ENCODE assay signal across 22 cellular contexts in the genomic region with DNA sequence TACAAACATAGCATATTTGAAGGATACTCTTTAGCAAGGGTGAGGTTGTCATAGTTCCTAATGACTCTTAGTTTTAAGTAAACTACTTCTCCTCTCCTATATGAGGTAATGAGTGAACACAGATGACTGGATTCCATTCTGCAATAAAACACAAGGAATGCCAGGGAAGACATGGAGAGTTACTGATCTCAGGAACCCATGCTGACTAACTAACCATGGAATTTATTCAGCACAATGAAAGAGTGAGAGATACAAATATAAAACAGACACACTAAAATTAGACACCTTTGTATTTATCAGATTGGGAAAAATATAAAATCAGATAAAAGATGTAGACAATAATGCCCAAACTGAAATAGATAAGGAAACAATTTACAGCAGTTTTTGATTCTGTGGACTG.
DNase-seq lines count a peak whose midpoint lies in the region; ATAC-seq and TF ChIP-seq lines count a peak whose summit lies in the region.
"Had no signal": no experiment of that assay in that cellular context is flagged by ENCODE, and none has a peak within 500 bp of the region (broad histone marks: within the 10 kb centered on the region; RNA-seq: fewer than 3 reads in every experiment).

No MANE protein-coding gene starts in this region.

- no peaks in the 10 kb centered on the region for H3K9me2 ChIP-seq in PC-3 (replicated peaks; ENCODE audit: low read length)

- H3K4me2 ChIP-seq in PC-3 (ENCODE audit: low read length) = peak overlapping the region; percentile 36; the same call in 1 of the 2 replicates

- TF ChIP-seq CTCF in BJ (IDR thresholded peaks at IDR 0.05; ENCODE audit: insufficient read depth, low read depth, low read length) = no peak
- TF ChIP-seq CTCF in PC-3 (conservative IDR thresholded peaks at IDR 0.05; ENCODE audit: low read depth, low read length) = no peak

- CTCF ChIA-PET in BJ (lab: Yijun Ruan, JAX) (no interaction called here), PC-3 (lab: Charles Lee) (no interaction called here), HEK293T (lab: Yijun Ruan, JAX) (no interaction called here)

- no peak overlapping the region for H3K4me3 ChIP-seq in BJ (ENCODE audit: low read depth, low read length)
- H3K4me3 ChIP-seq in PC-3 (ENCODE audit: low read length) = no peak overlapping the region
- H3K4me3 ChIP-seq: GM12878, testis had no signal

- DNase-seq in BJ (ENCODE audit: low read depth) (peak; percentile 37), PC-3 (peak; percentile 66), dedifferentiated amniotic fluid mesenchymal stem cell (ENCODE audit: extremely low spot score) (peak; percentile 69), left colon (no peak), HEK293T (ENCODE audit: extremely low spot score) (no peak)
- DNase-seq in stimulated activated naive CD4-positive, alpha-beta T cell treated with Interleukin-2 at 50 U/mL for 16 hours (lab: John Stamatoyannopoulos, UW) = no peak
- DNase-seq: activated naive CD4-positive, alpha-beta T cell treated with Interleukin-2 at 50 U/mL for 16 hours; CD8-positive, alpha-beta T cell; HFFc6; Kasumi-1; left ventricle myocardium superior; naive thymus-derived CD8-positive, alpha-beta T cell; NCI-H1694; NCI-H510A treated with DMSO at 0.1 percent for 48 hours; retina; stimulated activated CD4-positive, alpha-beta T cell treated with anti-CD3 and anti-CD28 coated beads, Interleukin-2, amount 100 ng/mL, for 24 hours; T-cell; testis had no signal

- H3K9me3 ChIP-seq in PC-3 (ENCODE audit: low read length) = no peaks in the 10 kb centered on the region
- H3K9me3 ChIP-seq: testis had no signal

- H2AFZ ChIP-seq in PC-3 (ENCODE audit: low read length) = no peak overlapping the region

- H3K79me2 ChIP-seq in PC-3 (ENCODE audit: low read length) = no peaks in the 10 kb centered on the region

- ATAC-seq in PC-3 = peak; percentile 94
- ATAC-seq in left colon = peak; percentile 67
- ATAC-seq in GM19035 (IDR thresholded peaks at IDR 0.05; ENCODE audit: unreplicated experiment) = no peak
- ATAC-seq in HG02981 (IDR thresholded peaks at IDR 0.05; ENCODE audit: unreplicated experiment) = no peak
- ATAC-seq: activated CD4-positive, CD25-positive, alpha-beta regulatory T cell treated with anti-CD3 and anti-CD28 coated beads, Interleukin-2, amount 50 U/mL, for 24 hours; CD8-positive, alpha-beta T cell; GM12878; left ventricle myocardium superior; naive thymus-derived CD8-positive, alpha-beta T cell; T-cell had no signal

- H3K9ac ChIP-seq in PC-3 (ENCODE audit: low read length) = no peak overlapping the region

- intact Hi-C loops in PC-3 (cut with micrococcal nuclease) = loop anchor here (5.0 kb wide), 1 partner anchor 710 kb away; no protein-coding TSS in a partner anchor
- intact Hi-C loops in left colon (cut with DNase I, micrococcal nuclease) = no loop called here

- H3F3A ChIP-seq in PC-3 (ENCODE audit: low read length, unreplicated experiment) = no peaks in the 10 kb centered on the region

- peaks cover 15% of the 10 kb centered on the region for H3K4me1 ChIP-seq in PC-3 (ENCODE audit: insufficient read depth, low read length)
- H3K4me1 ChIP-seq: testis had no signal

- POLR2A ChIA-PET in BJ (lab: Charles Lee) = no interaction called here
- POLR2A ChIA-PET in PC-3 (lab: Charles Lee; ENCODE audit: unreplicated experiment) = no interaction called here
- POLR2A ChIA-PET in HEK293T (lab: Yijun Ruan, JAX) = no interaction called here

- peak overlapping the region; percentile 26; the same call in 1 of the 2 replicates for H3K27ac ChIP-seq in PC-3 (ENCODE audit: low read length)
- H3K27ac ChIP-seq: testis had no signal

- H3K27me3 ChIP-seq in BJ (ENCODE audit: control insufficient read depth, insufficient read depth, low read length) = no peaks in the 10 kb centered on the region
- H3K27me3 ChIP-seq in PC-3 (ENCODE audit: low read length) = no peaks in the 10 kb centered on the region
- H3K27me3 ChIP-seq: testis had no signal

- H4K20me1 ChIP-seq in PC-3 (ENCODE audit: low read length) = no peaks in the 10 kb centered on the region

- no TSS peak for BruUV-seq in PC-3 (replicated peaks; lab: Mats Ljungman, UMichigan)

- H3K36me3 ChIP-seq in BJ (ENCODE audit: control insufficient read depth, insufficient read depth, low read length) (no peaks in the 10 kb centered on the region), PC-3 (ENCODE audit: low read depth, low read length) (no peaks in the 10 kb centered on the region)

TF ChIP-seq in HEK293T, 16 proteins besides CTCF, POLR2A, EP300 and RAD21:
- no peak for TF ChIP-seq CTBP1 (IDR thresholded peaks at IDR 0.05; ENCODE audit: borderline replicate concordance)
- TF ChIP-seq SP1 (IDR thresholded peaks at IDR 0.05) = no peak
- TF ChIP-seq BHLHE40 (IDR thresholded peaks at IDR 0.05; ENCODE audit: borderline replicate concordance) = no peak
- TF ChIP-seq ARNT (IDR thresholded peaks at IDR 0.05) = no peak
- no peak for TF ChIP-seq L3MBTL2 (conservative IDR thresholded peaks at IDR 0.05)
- no peak for TF ChIP-seq FOXM1 (IDR thresholded peaks at IDR 0.05; ENCODE audit: borderline replicate concordance)
TF ChIP-seq in HEK293T: peak in this region for 0.

Comparison
In these comparisons a context has a peak if more than half of its experiments do, and no peak if none do; other contexts are left out.
1. DNase-seq: peak in BJ (single experiment), PC-3 (single experiment) and dedifferentiated amniotic fluid mesenchymal stem cell (single experiment); none in left colon (0 of 2), HEK293T (single experiment) and stimulated activated naive CD4-positive, alpha-beta T cell treated with Interleukin-2 at 50 U/mL for 16 hours (single experiment).
2. ATAC-seq: peak in PC-3 (single experiment) and left colon (single experiment); none in GM19035 (single experiment) and HG02981 (single experiment).